Comparison of ENCODE assay signal across 2 cellular contexts in genomic region chr16:19330801-19331484, GRCh38.
A peak's percentile ranks its signal among the peaks of the same experiment; 100 is the strongest.
TF ChIP-seq lines count a peak whose summit lies in the region.

No MANE protein-coding gene starts in this region.

TF ChIP-seq in IMR-90, 13 proteins besides CTCF, POLR2A, EP300 and RAD21:
- no peak for TF ChIP-seq BHLHE40 (IDR thresholded peaks at IDR 0.05; ENCODE audit: low read depth, low read length)
- TF ChIP-seq RCOR1 (IDR thresholded peaks at IDR 0.05; ENCODE audit: insufficient replicate concordance, low read length): no peak
- TF ChIP-seq CEBPB (IDR thresholded peaks at IDR 0.05; ENCODE audit: low read depth, low read length): no peak
- TF ChIP-seq MAFK (IDR thresholded peaks at IDR 0.05; ENCODE audit: low read depth, low read length): no peak
- TF ChIP-seq USF2 (IDR thresholded peaks at IDR 0.05; ENCODE audit: low read depth, low read length): no peak
- no peak for TF ChIP-seq MXI1 (IDR thresholded peaks at IDR 0.05; ENCODE audit: borderline replicate concordance, low read depth, low read length)
- TF ChIP-seq NFE2L2 (IDR thresholded peaks at IDR 0.05; ENCODE audit: low read depth, low read length): no peak
- TF ChIP-seq FOS (IDR thresholded peaks at IDR 0.05; ENCODE audit: low read depth, low read length): no peak
- no peak for TF ChIP-seq RFX5 (IDR thresholded peaks at IDR 0.05; ENCODE audit: low read depth, low read length)
- no peak for TF ChIP-seq SMC3 (IDR thresholded peaks at IDR 0.05; ENCODE audit: low read depth, low read length)
- TF ChIP-seq ELK1 (IDR thresholded peaks at IDR 0.05; ENCODE audit: borderline replicate concordance, low read depth, low read length): no peak
- TF ChIP-seq MAZ (IDR thresholded peaks at IDR 0.05; ENCODE audit: borderline replicate concordance, low read depth, low read length): no peak
- TF ChIP-seq CHD1 (IDR thresholded peaks at IDR 0.05; ENCODE audit: low read depth, low read length): no peak

TF ChIP-seq in HepG2, 621 proteins besides CTCF, POLR2A, EP300 and RAD21:
- peak; percentile 51; the same call in 1 of the 2 replicates for TF ChIP-seq FOSL2 (CRISPR knock-in tag; IDR thresholded peaks at IDR 0.05)
- TF ChIP-seq ZNF780A (CRISPR knock-in tag; IDR thresholded peaks at IDR 0.05): no peak
- TF ChIP-seq E2F5 (CRISPR knock-in tag; conservative IDR thresholded peaks at IDR 0.05): no peak
- TF ChIP-seq ZNF687 (CRISPR knock-in tag; IDR thresholded peaks at IDR 0.05): no peak
- no peak for TF ChIP-seq THYN1 (CRISPR knock-in tag; IDR thresholded peaks at IDR 0.05; ENCODE audit: borderline replicate concordance, low read depth)
- no peak for TF ChIP-seq ELF1 (CRISPR knock-in tag; IDR thresholded peaks at IDR 0.05)
- no peak for TF ChIP-seq ZNF792 (CRISPR knock-in tag; IDR thresholded peaks at IDR 0.05)
